In the genomic region with DNA sequence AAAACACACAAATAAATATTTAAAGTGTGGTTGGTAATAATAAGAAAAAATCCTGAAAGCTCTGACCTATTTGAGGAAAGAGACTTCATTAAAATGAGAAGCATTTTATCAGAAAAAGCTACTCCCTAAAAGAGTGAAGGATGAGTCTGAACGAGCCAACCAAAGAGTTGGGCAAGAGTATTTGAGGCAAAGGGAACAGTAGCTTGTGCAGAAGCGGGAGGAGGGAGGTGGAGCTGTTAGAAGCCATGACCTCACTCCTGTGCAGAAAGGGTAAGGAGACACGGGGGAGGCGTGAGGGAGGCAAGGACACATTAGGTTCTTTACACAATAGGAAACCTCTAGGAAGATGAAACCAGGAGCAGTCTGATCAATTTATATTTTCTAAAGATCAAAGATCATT, we compare ENCODE assay signal across 24 cellular contexts. TPM values are rescaled to one million over a fixed set of nuclear protein-coding genes. Genes with fewer than 3 reads are reported as not detected.
A peak's percentile ranks its signal among the peaks of the same experiment; 100 is the strongest.
DNase-seq lines count a peak whose midpoint lies in the region; ATAC-seq, FAIRE-seq and TF ChIP-seq lines count a peak whose summit lies in the region.
"Had no signal": no experiment of that assay in that cellular context is flagged by ENCODE, and none has a peak within 500 bp of the region (broad histone marks: within the 10 kb centered on the region; RNA-seq: fewer than 3 reads in every experiment).

No MANE protein-coding gene starts in this region.

- no peaks in the 10 kb centered on the region for H3K9me3 ChIP-seq in vagina

- no peak for TF ChIP-seq POLR2A in vagina (IDR thresholded peaks at IDR 0.05)

- FAIRE-seq in bronchial epithelial cell (lab: Jason Lieb, UNC), result no peak
- FAIRE-seq: G401.6, GM12878, small intestine had no signal

- ATAC-seq in omental fat pad (ENCODE audit: low FRiP score), result peak; percentile 97
- ATAC-seq: GM12878; naive thymus-derived CD8-positive, alpha-beta T cell; T-helper 17 cell had no signal

- no peaks in the 10 kb centered on the region for H3K27me3 ChIP-seq in bronchial epithelial cell (ENCODE audit: control insufficient read depth, insufficient read depth, low read length)
- H3K27me3 ChIP-seq in vagina, result no peaks in the 10 kb centered on the region

- intact Hi-C loops in vagina (cut with DNase I), result no loop called here

- DNase-seq in NCI-H1105 treated with DMSO at 0.1 percent for 48 hours (lab: John Stamatoyannopoulos, UW) (peak; percentile 30), NCI-H1105 (lab: John Stamatoyannopoulos, UW) (no peak), NCI-H69 (lab: John Stamatoyannopoulos, UW) (peak; percentile 35), bronchial epithelial cell (ENCODE audit: low read depth) (peak; percentile 59), omental fat pad (ENCODE audit: low spot score) (no peak), vagina (ENCODE audit: extremely low spot score in 2 of 2) (no peak), NCI-H524 (lab: John Stamatoyannopoulos, UW) (no peak)
- no peak for DNase-seq in activated CD4-positive, alpha-beta T cell treated with anti-CD3 and anti-CD28 coated beads for 48 hours
- DNase-seq: activated CD4-positive, alpha-beta T cell treated with anti-CD3 and anti-CD28 coated beads for 1 hour; activated CD8-positive, alpha-beta memory T cell treated with anti-CD3 and anti-CD28 coated beads, Interleukin-2, amount 50 U/mL, for 4 hours; activated gamma-delta T cell treated with Interleukin-2 at 50 U/mL for 16 hours; endodermal cell; foreskin fibroblast; naive thymus-derived CD8-positive, alpha-beta T cell; NCI-H2081 treated with DMSO at 0.1 percent for 48 hours; posterior cingulate gyrus; Right ventricle myocardium superior; small intestine; stimulated activated CD4-positive, alpha-beta T cell treated with anti-CD3 and anti-CD28 coated beads, Interleukin-4, amount 100 ng/mL, for 4 hours; T-helper 17 cell had no signal

- no peak overlapping the region for H3K27ac ChIP-seq in vagina
- H3K27ac ChIP-seq: 22Rv1 had no signal

- no peak for TF ChIP-seq CTCF in bronchial epithelial cell (IDR thresholded peaks at IDR 0.05; ENCODE audit: insufficient read depth, low read length, severe bottlenecking)
- TF ChIP-seq CTCF in omental fat pad (IDR thresholded peaks at IDR 0.05), result no peak
- no peak for TF ChIP-seq CTCF in vagina (IDR thresholded peaks at IDR 0.05)

- H3K4me1 ChIP-seq in vagina, result no peaks in the 10 kb centered on the region

- H3K36me3 ChIP-seq in bronchial epithelial cell (ENCODE audit: control insufficient read depth, insufficient read depth, low read length), result peaks cover 1% of the 10 kb centered on the region
- H3K36me3 ChIP-seq in vagina, result no peaks in the 10 kb centered on the region

- H3K4me3 ChIP-seq in bronchial epithelial cell (ENCODE audit: low read depth, low read length), result no peak overlapping the region
- H3K4me3 ChIP-seq in vagina, result no peak overlapping the region
- H3K4me3 ChIP-seq: GM12878 had no signal

RNA-seq across cellular contexts. Expression of a gene that starts 29.4 kb away (rescaled TPM):
- total RNA-seq in bronchial epithelial cell (3.7 and 6.3 TPM in 2 replicates), omental fat pad (1 to 10 TPM in 3 of 4 donors, under 1 TPM in 1; 0.65 to 4.2 (median 2.1) TPM), vagina (48.4 TPM)
- total RNA-seq: B cell; naive thymus-derived CD8-positive, alpha-beta T cell had no signal

Comparison
In these comparisons a context has a peak if more than half of its experiments do, and no peak if none do; other contexts are left out.
1. DNase-seq: peak in NCI-H1105 treated with DMSO at 0.1 percent for 48 hours (single experiment), NCI-H69 (single experiment) and bronchial epithelial cell (single experiment); none in NCI-H1105 (single experiment), omental fat pad (single experiment), vagina (0 of 2), NCI-H524 (0 of 2) and activated CD4-positive, alpha-beta T cell treated with anti-CD3 and anti-CD28 coated beads for 48 hours (single experiment).